26 cellular contexts compared by ENCODE assay signal in genomic region chr19:29045708-29046107, GRCh38.
A peak's percentile ranks its signal among the peaks of the same experiment; 100 is the strongest.
DNase-seq lines count a peak whose midpoint lies in the region; FAIRE-seq and TF ChIP-seq lines count a peak whose summit lies in the region.
"Had no signal": no experiment of that assay in that cellular context is flagged by ENCODE, and none has a peak within 500 bp of the region (broad histone marks: within the 10 kb centered on the region; RNA-seq: fewer than 3 reads in every experiment).

No MANE protein-coding gene starts in this region.

- H2BK120ac ChIP-seq in H1 (replicated peaks; ENCODE audit: low read depth, low read length) = no peak overlapping the region

- DNase-seq in H1 (ENCODE audit: low read depth in 1 of 2, low spot score in 2 of 2) (no peak), COLO668 (lab: John Stamatoyannopoulos, UW; ENCODE audit: unreplicated experiment) (no peak)
- DNase-seq in activated effector memory CD4-positive, alpha-beta T cell treated with Interleukin-2 at 50 U/mL for 16 hours = no peak
- no peak for DNase-seq in CD8-positive, alpha-beta memory T cell
- no peak for DNase-seq in activated T-cell treated with anti-CD3 and anti-CD28 coated beads, Interleukin-2, amount 50 U/mL, for 1 hour
- DNase-seq: CD8-positive, alpha-beta T cell; DMS153; DND-41; H7; NCI-H1048; NCI-H1417; NCI-H1694; NCI-H2029 treated with DMSO at 0.1 percent for 48 hours; NCI-H446 treated with DMSO at 0.1 percent for 48 hours; NCI-H526; NCI-H82; NK-92 treated with Interleukin-12 subunit alpha and Interleukin-12 subunit beta, amount 100 ng/mL, for 24 hours; PC-9; SJCRH30 had no signal

- H3K27me3 Mint-ChIP-seq in nephron (ENCODE audit: low read depth) = peaks cover 8% of the 10 kb centered on the region
- H3K27me3 Mint-ChIP-seq in CD8-positive, alpha-beta memory T cell = peaks cover 9% of the 10 kb centered on the region in 2 donors
- H3K27me3 Mint-ChIP-seq: B cell had no signal

- H4K8ac ChIP-seq in H1 (ENCODE audit: extremely low read depth, insufficient read depth, low read length) = no peak overlapping the region

- TF ChIP-seq RAD21 in H1 (IDR thresholded peaks at IDR 0.05 in 1 of 2, conservative IDR thresholded peaks at IDR 0.05 in 1 of 2; ENCODE audit: low read depth in 2 of 2, low read length in 2 of 2) = no peak

- H2BK5ac ChIP-seq in H1 (ENCODE audit: low read depth, low read length) = peak overlapping the region; percentile 49; the same call in 1 of the 2 replicates

- TF ChIP-seq EP300 in H1 (IDR thresholded peaks at IDR 0.05; ENCODE audit: borderline replicate concordance in 1 of 2, low read depth in 2 of 2, low read length in 2 of 2) = no peak

- no peaks in the 10 kb centered on the region for H3K79me2 ChIP-seq in H1 (ENCODE audit: control insufficient read depth in 1 of 2, insufficient read depth in 2 of 2, low read length in 2 of 2)

- H3K14ac ChIP-seq in H1 (ENCODE audit: insufficient read length) = no peak overlapping the region

- no peak overlapping the region for H3K4ac ChIP-seq in H1 (replicated peaks; ENCODE audit: insufficient read length, low read depth, low read length)

- no peak overlapping the region for H2AK5ac ChIP-seq in H1 (ENCODE audit: low read depth, low read length)

- TF ChIP-seq POLR2A in H1 (IDR thresholded peaks at IDR 0.05; ENCODE audit: control extremely low read depth in 1 of 2, low read depth in 2 of 2, low read length in 2 of 2) = no peak

- H3K9me3 Mint-ChIP-seq in nephron = no peaks in the 10 kb centered on the region
- H3K9me3 Mint-ChIP-seq in CD8-positive, alpha-beta memory T cell = peaks cover 0 to 8% (median 4%) of the 10 kb centered on the region in 5 donors
- H3K9me3 Mint-ChIP-seq: CD8-positive, alpha-beta T cell had no signal

- H4K20me1 ChIP-seq in H1 (replicated peaks in 1 of 2; ENCODE audit: control insufficient read depth in 1 of 2, insufficient read depth in 2 of 2, low read length in 2 of 2) = no peaks in the 10 kb centered on the region

- H3K4me3 Mint-ChIP-seq in nephron = no peak overlapping the region
- no peak overlapping the region for H3K4me3 Mint-ChIP-seq in CD8-positive, alpha-beta memory T cell
- H3K4me3 Mint-ChIP-seq: B cell; CD8-positive, alpha-beta T cell had no signal

- POLR2A ChIA-PET in H1 (lab: Charles Lee; ENCODE audit: partially characterized antibody) = interaction anchor here (0.6 kb wide), 2 partner anchors 154 to 770 kb away, joined by 3 read pairs; no protein-coding TSS in a partner anchor
- POLR2A ChIA-PET in CD8-positive, alpha-beta memory T cell (lab: Charles Lee) = no interaction called here

- H4K91ac ChIP-seq in H1 (replicated peaks; ENCODE audit: insufficient read length, low read length) = peak overlapping the region; percentile 29

- H3K27me3 ChIP-seq in HUES48 (ENCODE audit: control insufficient read depth, insufficient read depth, low read length) (no peaks in the 10 kb centered on the region), H1 (replicated peaks in 1 of 4; ENCODE audit: control insufficient read depth in 3 of 4, extremely low read depth in 1 of 4, insufficient read depth in 3 of 4, low read length in 3 of 4) (no peaks in the 10 kb centered on the region; a peak in 2 of 7 replicates)
- H3K27me3 ChIP-seq in CD8-positive, alpha-beta memory T cell (ENCODE audit: insufficient read depth, low read length, poor library complexity, severe bottlenecking) = no peaks in the 10 kb centered on the region
- H3K27me3 ChIP-seq: SJCRH30 had no signal

- no peaks in the 10 kb centered on the region for H3K36me3 Mint-ChIP-seq in nephron (ENCODE audit: low read depth)
- H3K36me3 Mint-ChIP-seq in CD8-positive, alpha-beta memory T cell = no peaks in the 10 kb centered on the region
- H3K36me3 Mint-ChIP-seq: CD8-positive, alpha-beta T cell had no signal

- peak overlapping the region; percentile 78 for H3K18ac ChIP-seq in H1 (ENCODE audit: extremely low read depth, low read length)

- no peak for FAIRE-seq in H1 (lab: Jason Lieb, UNC)
- FAIRE-seq: GM12892, GM19239, HTR-8/SVneo had no signal

- WGBS in H1 (ENCODE audit: extremely low coverage in 1 of 2, insufficient coverage in 1 of 2, insufficient read length in 1 of 2, insufficient replicate concordance in 2 of 2, low coverage in 1 of 2, low lambda C conversion rate in 2 of 2, missing lambda C conversion rate in 1 of 2), 2 experiments = 69% methylated on average over 5 of the region's 5 CpGs; no CpG with 5 or more reads in 1 of the 2 experiments

- H3K36me3 ChIP-seq in HUES48 (ENCODE audit: control insufficient read depth, insufficient read depth, low read length) (no peaks in the 10 kb centered on the region), H1 (ENCODE audit: control insufficient read depth in 2 of 4, insufficient read depth in 4 of 4, low read length in 3 of 4) (no peaks in the 10 kb centered on the region)
- H3K36me3 ChIP-seq in CD8-positive, alpha-beta memory T cell (ENCODE audit: insufficient read depth, low read length) = no peaks in the 10 kb centered on the region
- H3K36me3 ChIP-seq: SJCRH30 had no signal

- H3K9me3 ChIP-seq in HUES48 (ENCODE audit: control insufficient read depth, insufficient read depth, low read length) (no peaks in the 10 kb centered on the region), H1 (ENCODE audit: insufficient read depth in 2 of 2, low read depth in 1 of 2, low read length in 1 of 2) (no peaks in the 10 kb centered on the region)
- H3K9me3 ChIP-seq in CD8-positive, alpha-beta memory T cell (ENCODE audit: low read length) = no peaks in the 10 kb centered on the region
- H3K9me3 ChIP-seq: SJCRH30 had no signal

- no peak overlapping the region for H2BK20ac ChIP-seq in H1 (ENCODE audit: low read length)

- peak overlapping the region in 1 of 2 experiments; percentile 4; a peak in 2 of 4 replicates for H3K4me2 ChIP-seq in H1 (ENCODE audit: insufficient read depth in 1 of 2, low read depth in 2 of 2, low read length in 2 of 2)
- H3K4me2 ChIP-seq: PC-9 had no signal

- H3K27ac Mint-ChIP-seq in nephron = peak overlapping the region; percentile 30 to 94 (median 87)
- no peak overlapping the region for H3K27ac Mint-ChIP-seq in CD8-positive, alpha-beta memory T cell
- H3K27ac Mint-ChIP-seq: B cell; CD8-positive, alpha-beta T cell had no signal

- H2BK12ac ChIP-seq in H1 (ENCODE audit: low read depth, low read length) = no peak overlapping the region

- H2AFZ ChIP-seq in H1 (ENCODE audit: low read length) = no peak overlapping the region
- H2AFZ ChIP-seq: PC-9 had no signal

- H3K79me1 ChIP-seq in H1 (ENCODE audit: low read depth, low read length) = no peaks in the 10 kb centered on the region

- peaks cover 29% of the 10 kb centered on the region for H3K4me1 ChIP-seq in HUES48 (ENCODE audit: control insufficient read depth, insufficient read depth, low read length)
- H3K4me1 ChIP-seq in H1 (replicated peaks in 1 of 4; ENCODE audit: control insufficient read depth in 3 of 4, insufficient read depth in 4 of 4, low read length in 3 of 4) = peaks cover 1 to 16% (median 7%) of the 10 kb centered on the region in 4 experiments; a peak in 5 of 7 replicates
- no peaks in the 10 kb centered on the region for H3K4me1 ChIP-seq in CD8-positive, alpha-beta memory T cell (ENCODE audit: insufficient read depth, low read length)
- H3K4me1 ChIP-seq: SJCRH30 had no signal

- peaks cover 17% of the 10 kb centered on the region for H3K4me1 Mint-ChIP-seq in nephron
- H3K4me1 Mint-ChIP-seq in CD8-positive, alpha-beta memory T cell = no peaks in the 10 kb centered on the region
- H3K4me1 Mint-ChIP-seq: B cell had no signal

- H4K5ac ChIP-seq in H1 (ENCODE audit: insufficient read length, low read depth, low read length) = no peak overlapping the region

- H3K23ac ChIP-seq in H1 (ENCODE audit: insufficient read length) = no peak overlapping the region

- H3K9ac ChIP-seq in HUES48 (ENCODE audit: low read depth, low read length) (no peak overlapping the region), H1 (replicated peaks in 1 of 4; ENCODE audit: extremely low read depth in 1 of 4, low read depth in 3 of 4, low read length in 3 of 4) (no peak overlapping the region)

- no peaks in the 10 kb centered on the region for H3K23me2 ChIP-seq in H1 (ENCODE audit: low read depth, low read length)

- no peak overlapping the region for H2BK15ac ChIP-seq in H1 (ENCODE audit: low read length)

- H3K27ac ChIP-seq in HUES48 (ENCODE audit: low read depth, low read length) (peak overlapping the region; percentile 36), H1 (ENCODE audit: low read depth, low read length) (no peak overlapping the region)
- no peak overlapping the region for H3K27ac ChIP-seq in CD8-positive, alpha-beta memory T cell (ENCODE audit: low read depth, low read length)
- H3K27ac ChIP-seq: C4-2B, PC-9, SJCRH30 had no signal

- H3K56ac ChIP-seq in H1 (replicated peaks; ENCODE audit: insufficient read length, low read depth, low read length) = no peak overlapping the region

- no peak overlapping the region for H3K4me3 ChIP-seq in HUES48 (ENCODE audit: low read depth, low read length)
- H3K4me3 ChIP-seq in H1 (ENCODE audit: extremely low read depth in 1 of 4, insufficient read depth in 2 of 4, low read depth in 3 of 4, low read length in 4 of 4) = no peak overlapping the region
- no peak overlapping the region for H3K4me3 ChIP-seq in CD8-positive, alpha-beta memory T cell (ENCODE audit: low read length)
- H3K4me3 ChIP-seq: PC-9, SJCRH30 had no signal

- CTCF ChIA-PET in H1 (lab: Charles Lee; ENCODE audit: partially characterized antibody) = interaction anchor here (0.6 to 1.1 kb wide), 2 partner anchors 10 to 214 kb away, joined by 3 read pairs; no protein-coding TSS in a partner anchor
- CTCF ChIA-PET in CD8-positive, alpha-beta memory T cell (lab: Charles Lee) = no interaction called here

- TF ChIP-seq CTCF in H1 (IDR thresholded peaks at IDR 0.05; ENCODE audit: control extremely low read depth in 1 of 3, insufficient read depth in 1 of 3, low read depth in 1 of 3, low read length in 3 of 3) = no peak
- TF ChIP-seq CTCF in nephron (IDR thresholded peaks at IDR 0.05; ENCODE audit: unreplicated experiment in 3 of 3) = no peak

TF ChIP-seq in H1, 55 proteins besides CTCF, POLR2A, EP300 and RAD21 (continues in another document):
- TF ChIP-seq USF2 (IDR thresholded peaks at IDR 0.05; ENCODE audit: low read length) (no peak), E2F6 (IDR thresholded peaks at IDR 0.05) (no peak), RBBP5 (IDR thresholded peaks at IDR 0.05; ENCODE audit: borderline replicate concordance, low read depth, low read length) (no peak), YY1 (IDR thresholded peaks at IDR 0.05; ENCODE audit: low read depth, low read length) (no peak)

Comparison
In these comparisons a context has a peak if more than half of its experiments do, and no peak if none do; other contexts are left out.
1. H3K27ac Mint-ChIP-seq: peak in nephron (3 of 3); none in CD8-positive, alpha-beta memory T cell (0 of 8).